In the genomic region with DNA sequence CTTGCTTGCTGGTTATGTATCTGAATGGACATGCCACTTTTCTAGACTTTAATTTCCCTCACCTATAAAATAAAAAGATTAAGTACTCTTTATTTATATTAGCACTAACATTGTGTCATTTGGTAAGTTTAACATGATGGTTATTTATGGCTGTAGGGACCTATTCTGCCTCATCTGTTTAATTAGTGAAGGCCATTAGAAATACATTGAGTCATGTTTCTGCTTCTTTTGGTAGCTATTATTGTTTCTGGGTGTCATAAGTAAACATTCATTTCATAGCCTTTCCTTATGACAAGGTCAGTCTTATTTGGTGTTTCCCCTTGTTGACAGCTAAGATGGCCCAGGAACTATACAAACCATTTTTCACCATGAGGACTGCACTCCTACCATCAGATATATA, we compare ENCODE assay signal across 20 cellular contexts. TPM values are rescaled to one million over a fixed set of nuclear protein-coding genes. Genes with fewer than 3 reads are reported as not detected.
DNase-seq lines count a peak whose midpoint lies in the region; ATAC-seq, FAIRE-seq and TF ChIP-seq lines count a peak whose summit lies in the region.
"Had no signal": no experiment of that assay in that cellular context is flagged by ENCODE, and none has a peak within 500 bp of the region (broad histone marks: within the 10 kb centered on the region; RNA-seq: fewer than 3 reads in every experiment).

No MANE protein-coding gene starts in this region.

- H3K27ac ChIP-seq in 22Rv1 (peak overlapping the region; percentile 95; the same call in 1 of the 2 replicates), Karpas-422 (ENCODE audit: low read length) (peak overlapping the region; percentile 73), SU-DHL-6 (ENCODE audit: low read depth, low read length) (peak overlapping the region; percentile 100), HepG2 (ENCODE audit: extremely low read length, insufficient read depth, low read length) (no peak overlapping the region)
- H3K27ac ChIP-seq: BLaER1, HL-60 had no signal

- H3K36me3 ChIP-seq in Karpas-422 (ENCODE audit: insufficient read depth, low read length) (no peaks in the 10 kb centered on the region), SU-DHL-6 (ENCODE audit: low read length) (no peaks in the 10 kb centered on the region; the same call in 1 of the 2 replicates), HepG2 (replicated peaks in 1 of 2; ENCODE audit: control insufficient read depth in 1 of 2, insufficient read depth in 2 of 2, low read length in 2 of 2) (peaks cover 1 to 8% of the 10 kb centered on the region in 2 experiments; a peak in 2 of 5 replicates)

- H2AFZ ChIP-seq in Karpas-422 (ENCODE audit: low read length) (no peak overlapping the region), SU-DHL-6 (ENCODE audit: low read depth, low read length, severe bottlenecking) (no peak overlapping the region), HepG2 (ENCODE audit: low read length) (no peak overlapping the region)

- intact Hi-C loops in HepG2 (cut with micrococcal nuclease; ENCODE audit: unreplicated experiment): no loop called here

- H3K9me2 ChIP-seq in Karpas-422 (replicated peaks; ENCODE audit: insufficient read depth, low read length) (no peaks in the 10 kb centered on the region), SU-DHL-6 (replicated peaks; ENCODE audit: insufficient read depth, low read length) (no peaks in the 10 kb centered on the region)

- H3K27me3 ChIP-seq in Karpas-422 (ENCODE audit: low read length) (no peaks in the 10 kb centered on the region), SU-DHL-6 (ENCODE audit: low read length) (no peaks in the 10 kb centered on the region), HepG2 (ENCODE audit: control insufficient read depth in 1 of 2, insufficient read depth in 2 of 2, low read length in 2 of 2) (no peaks in the 10 kb centered on the region)
- H3K27me3 ChIP-seq: BLaER1 had no signal

- no peak for TF ChIP-seq CTCF in 22Rv1 (IDR thresholded peaks at IDR 0.05)
- no peak for TF ChIP-seq CTCF in SU-DHL-6 (IDR thresholded peaks at IDR 0.05; ENCODE audit: insufficient read depth, low read length, poor library complexity, severe bottlenecking)
- TF ChIP-seq CTCF in HepG2 (CRISPR knock-in tag; IDR thresholded peaks at IDR 0.05): no peak

- no TSS peak for BruUV-seq in HepG2 (replicated peaks; lab: Mats Ljungman, UMichigan)

- FAIRE-seq in HepG2 (lab: Jason Lieb, UNC): no peak
- FAIRE-seq: GM12892, GM18507, K562 had no signal

- H3K4me2 ChIP-seq in Karpas-422 (ENCODE audit: low read depth, low read length, poor library complexity, severe bottlenecking) (no peak overlapping the region), SU-DHL-6 (ENCODE audit: low read depth, low read length, poor library complexity, severe bottlenecking) (peak overlapping the region; percentile 100), HepG2 (ENCODE audit: low read depth, low read length) (no peak overlapping the region)
- H3K4me2 ChIP-seq: BLaER1 had no signal

- TF ChIP-seq EP300 in HepG2 (IDR thresholded peaks at IDR 0.05; ENCODE audit: low read depth in 2 of 2, low read length in 2 of 2) (no peak), HepG2 (CRISPR knock-in tag; IDR thresholded peaks at IDR 0.05; ENCODE audit: borderline replicate concordance) (no peak)

- TF ChIP-seq RAD21 in HepG2 (CRISPR knock-in tag; IDR thresholded peaks at IDR 0.05): no peak

- H3K4me1 ChIP-seq in Karpas-422 (ENCODE audit: low read length) (peaks cover 46% of the 10 kb centered on the region), HepG2 (ENCODE audit: insufficient read depth, low read length) (peaks cover 41% of the 10 kb centered on the region)
- H3K4me1 ChIP-seq: BLaER1 had no signal

- peaks cover 28% of the 10 kb centered on the region for H3F3A ChIP-seq in SU-DHL-6 (ENCODE audit: insufficient read depth)

- no peak overlapping the region for H3K9ac ChIP-seq in Karpas-422 (ENCODE audit: low read length)
- peak overlapping the region; percentile 58 for H3K9ac ChIP-seq in SU-DHL-6 (ENCODE audit: low read length)
- no peak overlapping the region for H3K9ac ChIP-seq in HepG2 (ENCODE audit: insufficient read depth, low read depth, low read length)
- H3K9ac ChIP-seq: BLaER1 had no signal

- CTCF ChIA-PET in HepG2 (lab: Yijun Ruan, JAX; ENCODE audit: low intra/inter-chr PET ratio, low total read pairs): no interaction called here

- H4K20me1 ChIP-seq in Karpas-422 (ENCODE audit: insufficient read depth, low read depth, low read length) (no peaks in the 10 kb centered on the region), SU-DHL-6 (ENCODE audit: low read depth, low read length) (no peaks in the 10 kb centered on the region), HepG2 (ENCODE audit: insufficient read depth, low read length) (no peaks in the 10 kb centered on the region)
- H4K20me1 ChIP-seq: BLaER1 had no signal

- in situ Hi-C loops in HepG2 (cut with HindIII; ENCODE audit: extremely low pct_ligation_motif_present, low pct_unique_long_range_greater_than_20kb): no loop called here

- ATAC-seq in HepG2: no peak
- no peak for ATAC-seq in GM18520 (IDR thresholded peaks at IDR 0.05; ENCODE audit: unreplicated experiment)
- ATAC-seq: CD8-positive, alpha-beta T cell; K562 had no signal

- H3K9me3 ChIP-seq in Karpas-422 (ENCODE audit: low read length) (no peaks in the 10 kb centered on the region), SU-DHL-6 (ENCODE audit: insufficient read depth, low read length) (no peaks in the 10 kb centered on the region), HepG2 (ENCODE audit: low read length) (no peaks in the 10 kb centered on the region)
- H3K9me3 ChIP-seq: BLaER1 had no signal

- H3K79me2 ChIP-seq in Karpas-422 (ENCODE audit: low read length): no peaks in the 10 kb centered on the region
- H3K79me2 ChIP-seq in SU-DHL-6 (ENCODE audit: insufficient read depth, low read length): peaks cover 21% of the 10 kb centered on the region; the same call in 1 of the 2 replicates
- peaks cover 22% of the 10 kb centered on the region for H3K79me2 ChIP-seq in HepG2 (ENCODE audit: insufficient read depth, low read length)

- TF ChIP-seq POLR2A in HepG2 (IDR thresholded peaks at IDR 0.05; ENCODE audit: insufficient read depth in 1 of 2, low read depth in 2 of 2, low read length in 2 of 2): no peak

- POLR2A ChIA-PET in HepG2 (lab: Yijun Ruan, JAX): no interaction called here

- DNase-seq in Karpas-422 (no peak), dermis blood vessel endothelial cell (peak; percentile 11), D341Med (ENCODE audit: low spot score) (no peak), SW 1271 (lab: John Stamatoyannopoulos, UW) (no peak), HepG2 (ENCODE audit: low spot score) (no peak)
- DNase-seq: 8988T; Calu3; CD8-positive, alpha-beta T cell; DMS 273 treated with DMSO at 0.1 percent for 48 hours; GDM1; GOT3; H9 had no signal

- H3K4me3 ChIP-seq in Karpas-422 (ENCODE audit: low read length): no peak overlapping the region
- H3K4me3 ChIP-seq in SU-DHL-6 (ENCODE audit: insufficient read depth, low read length, poor library complexity, severe bottlenecking): peak overlapping the region; percentile 60
- H3K4me3 ChIP-seq in HepG2 (replicated peaks in 1 of 3; ENCODE audit: insufficient read depth in 1 of 3, low read depth in 2 of 3, low read length in 3 of 3): no peak overlapping the region
- H3K4me3 ChIP-seq: BLaER1, K562 had no signal

TF ChIP-seq in HepG2, 621 proteins besides CTCF, POLR2A, EP300 and RAD21:
- TF ChIP-seq TMF1 (CRISPR knock-in tag; IDR thresholded peaks at IDR 0.05; ENCODE audit: low read depth): no peak

RNA-seq across cellular contexts. Expression of gene SRP14, which starts 39.4 kb away (rescaled TPM):
- 232 and 427 TPM in 2 replicates for total RNA-seq in Karpas-422 (2014; rRNA removed; shearing (Covaris generic); ENCODE audit: low replicate concordance)
- total RNA-seq in dermis blood vessel endothelial cell (236 and 391 TPM in 2 replicates), HepG2 (2016; rRNA removed; fragmentation: Illumina TruSeq; extraction: Trizol) (208 and 346 TPM in 2 replicates)
- total RNA-seq in HepG2 (2016; cell fraction: cytosol; rRNA removed; fragmentation: Illumina TruSeq; extraction: Trizol; ENCODE audit: low read depth): 41.2 and 44.6 TPM in 2 replicates
- total RNA-seq in HepG2 (2016; cell fraction: insoluble cytoplasmic fraction; rRNA removed; fragmentation: Illumina TruSeq; extraction: Trizol): 215 and 364 TPM in 2 replicates
- total RNA-seq in HepG2 (2016; cell fraction: membrane; rRNA removed; fragmentation: Illumina TruSeq; extraction: Trizol): 66.6 and 67.3 TPM in 2 replicates
- total RNA-seq in HepG2 (2016; cell fraction: nucleus; rRNA removed; fragmentation: Illumina TruSeq; extraction: Trizol): 83.4 and 83.7 TPM in 2 replicates
- 257 and 356 TPM in 2 replicates for polyA plus RNA-seq in HepG2 (2011; rRNA removed)
- polyA plus RNA-seq in HepG2 (2011; cell fraction: cytosol; rRNA removed): 182 and 220 TPM in 2 replicates
- polyA plus RNA-seq in HepG2 (2011; cell fraction: nucleus; rRNA removed): 51.4 and 52.1 TPM in 2 replicates
- polyA plus RNA-seq in HepG2 (2012): 184 and 206 TPM in 2 replicates
- polyA plus RNA-seq in HepG2 (2016; cell fraction: cytosol; fragmentation: Illumina TruSeq; extraction: Trizol; ENCODE audit: low read depth): 72.3 and 76.1 TPM in 2 replicates
- polyA plus RNA-seq in HepG2 (2016; cell fraction: insoluble cytoplasmic fraction; fragmentation: Illumina TruSeq; extraction: Trizol; ENCODE audit: low read depth): 607 and 646 TPM in 2 replicates
- polyA plus RNA-seq in HepG2 (2016; cell fraction: membrane; fragmentation: Illumina TruSeq; extraction: Trizol; ENCODE audit: low read depth): 102 TPM in 2 replicates
- 218 and 240 TPM in 2 replicates for polyA plus RNA-seq in HepG2 (2016; cell fraction: nucleus; fragmentation: Illumina TruSeq; extraction: Trizol; ENCODE audit: insufficient read depth, low read depth)
- 39.8 and 85.1 TPM in 2 replicates for polyA minus RNA-seq in HepG2 (2011; rRNA and poly(A)+ RNA removed; ENCODE audit: low replicate concordance)
- 43.2 and 55.2 TPM in 2 replicates for polyA minus RNA-seq in HepG2 (2011; cell fraction: cytosol; rRNA and poly(A)+ RNA removed)
- polyA minus RNA-seq in HepG2 (2011; cell fraction: nucleus; rRNA and poly(A)+ RNA removed): 31.1 and 41.5 TPM in 2 replicates
